8 cellular contexts compared by ENCODE assay signal in the genomic region with DNA sequence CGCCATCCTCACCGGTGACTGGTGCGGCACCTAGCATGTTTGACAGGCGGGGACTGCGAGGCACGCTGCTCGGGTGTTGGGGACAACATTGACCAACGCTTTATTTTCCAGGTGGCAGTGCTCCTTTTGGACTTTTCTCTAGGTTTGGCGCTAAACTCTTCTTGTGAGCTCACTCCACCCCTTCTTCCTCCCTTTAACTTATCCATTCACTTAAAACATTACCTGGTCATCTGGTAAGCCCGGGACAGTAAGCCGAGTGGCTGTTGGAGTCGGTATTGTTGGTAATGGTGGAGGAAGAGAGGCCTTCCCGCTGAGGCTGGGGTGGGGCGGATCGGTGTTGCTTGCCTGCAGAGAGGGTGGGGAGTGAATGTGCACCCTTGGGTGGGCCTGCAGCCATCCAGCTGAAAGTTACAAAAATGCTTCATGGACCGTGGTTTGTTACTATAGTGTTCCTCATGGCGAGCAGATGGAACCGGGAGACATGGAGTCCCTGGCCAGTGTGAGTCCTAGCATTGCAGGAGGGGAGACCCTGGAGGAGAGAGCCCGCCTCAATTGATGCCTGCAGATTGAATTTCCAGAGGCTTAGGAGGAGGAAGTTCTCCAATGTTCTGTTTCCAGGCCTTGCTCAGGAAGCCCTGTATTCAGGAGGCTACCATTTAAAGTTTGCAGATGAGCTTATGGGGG. TPM values are rescaled to one million over a fixed set of nuclear protein-coding genes. Genes with fewer than 3 reads are reported as not detected.
DNase-seq lines count a peak whose midpoint lies in the region; ATAC-seq and TF ChIP-seq lines count a peak whose summit lies in the region.

No MANE protein-coding gene starts in this region.

- H3K4me2 ChIP-seq in smooth muscle cell = peak overlapping the region; percentile 99

- intact Hi-C loops in Caco-2 (cut with micrococcal nuclease; ENCODE audit: unreplicated experiment) = no loop called here

- no peak overlapping the region for H2AFZ ChIP-seq in smooth muscle cell (ENCODE audit: low read depth)

- H3K9ac ChIP-seq in smooth muscle cell (ENCODE audit: low read depth) = peak overlapping the region; percentile 99

- H3K4me3 Mint-ChIP-seq in Caco-2 (ENCODE audit: unreplicated experiment) = peak overlapping the region; percentile 92

- H3K4me1 Mint-ChIP-seq in Caco-2 (ENCODE audit: low read depth, unreplicated experiment) = peaks cover 63% of the 10 kb centered on the region

- H3K79me2 ChIP-seq in smooth muscle cell (ENCODE audit: low read depth) = peaks cover 70% of the 10 kb centered on the region

- peak; percentile 30 for TF ChIP-seq POLR2A in NB4 (IDR thresholded peaks at IDR 0.05; ENCODE audit: extremely low read depth, insufficient read length)

- H4K20me1 ChIP-seq in smooth muscle cell (ENCODE audit: low read depth) = peaks cover 60% of the 10 kb centered on the region

- peaks cover 82% of the 10 kb centered on the region for H3K36me3 Mint-ChIP-seq in Caco-2 (ENCODE audit: insufficient read depth, unreplicated experiment)

- CTCF ChIA-PET in Caco-2 (lab: Charles Lee) = no interaction called here

- H3K4me1 ChIP-seq in Caco-2 = peaks cover 46% of the 10 kb centered on the region
- peaks cover 36% of the 10 kb centered on the region for H3K4me1 ChIP-seq in smooth muscle cell (ENCODE audit: low read depth)

- peak overlapping the region; percentile 95 for H3K27ac Mint-ChIP-seq in Caco-2 (ENCODE audit: unreplicated experiment)

- ATAC-seq in HG03135 (IDR thresholded peaks at IDR 0.05; ENCODE audit: unreplicated experiment) (no peak), GM19351 (IDR thresholded peaks at IDR 0.05; ENCODE audit: unreplicated experiment) (no peak)

- H3K36me3 ChIP-seq in Caco-2 (ENCODE audit: control insufficient read depth, insufficient read depth, low read length) (peaks cover 8% of the 10 kb centered on the region), smooth muscle cell (ENCODE audit: low read depth) (no peaks in the 10 kb centered on the region)

- H3K27me3 ChIP-seq in Caco-2 (replicated peaks; ENCODE audit: control insufficient read depth, insufficient read depth, low read length) (no peaks in the 10 kb centered on the region), smooth muscle cell (ENCODE audit: low read depth) (no peaks in the 10 kb centered on the region)

- no TSS peak for BruUV-seq in Caco-2 (replicated peaks; lab: Mats Ljungman, UMichigan)

- H3K27me3 Mint-ChIP-seq in Caco-2 (ENCODE audit: insufficient read depth, unreplicated experiment) = peaks cover 5% of the 10 kb centered on the region

- TF ChIP-seq CTCF in Caco-2 (IDR thresholded peaks at IDR 0.05; ENCODE audit: insufficient read depth in 1 of 2, low read depth in 1 of 2, low read length in 1 of 2, severe bottlenecking in 1 of 2, unreplicated experiment in 1 of 2) (no peak), NB4 (IDR thresholded peaks at IDR 0.05; ENCODE audit: low read depth, low read length) (no peak), smooth muscle cell (IDR thresholded peaks at IDR 0.05; ENCODE audit: borderline replicate concordance, insufficient read depth, poor library complexity, severe bottlenecking) (no peak)

- H3F3A ChIP-seq in smooth muscle cell (ENCODE audit: low read depth) = peaks cover 71% of the 10 kb centered on the region

- H3K9me3 Mint-ChIP-seq in Caco-2 (ENCODE audit: unreplicated experiment) = no peaks in the 10 kb centered on the region

- H3K4me3 ChIP-seq in Caco-2 (ENCODE audit: low read depth, low read length) = peak overlapping the region; percentile 73
- peak overlapping the region; percentile 76 for H3K4me3 ChIP-seq in NB4 (ENCODE audit: low read depth, low read length)
- H3K4me3 ChIP-seq in iPS-18c (ENCODE audit: insufficient read depth, low read depth, low read length) = peak overlapping the region; percentile 65
- peak overlapping the region; percentile 88 for H3K4me3 ChIP-seq in smooth muscle cell

- WGBS in smooth muscle cell (ENCODE audit: low lambda C conversion rate) = 27% methylated on average over 19 of the region's 19 CpGs

- DNase-seq in Caco-2 (no peak), NB4 (ENCODE audit: low read depth) (peak; percentile 46), smooth muscle cell (lab: John Stamatoyannopoulos, UW; ENCODE audit: unreplicated experiment) (no peak), DMS 273 (lab: John Stamatoyannopoulos, UW; ENCODE audit: unreplicated experiment) (no peak)

- POLR2A ChIA-PET in Caco-2 (lab: Charles Lee) = interaction anchor here (0.7 to 7.8 kb wide), 17 partner anchors 19 to 696 kb away, joined by 3 to 113 read pairs (median 4); a partner anchor contains a TSS

- H3K27ac ChIP-seq in angular gyrus (ENCODE audit: low read depth, low read length) = peak overlapping the region; percentile 100
- peak overlapping the region; percentile 100 for H3K27ac ChIP-seq in smooth muscle cell (ENCODE audit: low read depth)

- H3K9me3 ChIP-seq in Caco-2 = no peaks in the 10 kb centered on the region
- no peaks in the 10 kb centered on the region for H3K9me3 ChIP-seq in iPS-18c (ENCODE audit: control insufficient read depth, insufficient read depth, low read length)
- no peaks in the 10 kb centered on the region for H3K9me3 ChIP-seq in smooth muscle cell (replicated peaks; ENCODE audit: low read depth)

RNA-seq across cellular contexts. Expression of a gene that starts 1.1 kb away (rescaled TPM):
- total RNA-seq in Caco-2 (2022) (235 and 254 TPM in 2 replicates), smooth muscle cell (142 and 155 TPM in 2 replicates)
- 14.9 and 84.6 TPM in 2 replicates for polyA plus RNA-seq in smooth muscle cell

RNA-seq across cellular contexts. Expression of a gene that starts 37.2 kb away (rescaled TPM):
- total RNA-seq in Caco-2 (2022) (35.1 and 38.2 TPM in 2 replicates), smooth muscle cell (16.7 and 19.1 TPM in 2 replicates)
- polyA plus RNA-seq in smooth muscle cell = 37.8 and 40.8 TPM in 2 replicates

RNA-seq across cellular contexts. Expression of a gene that starts 41.2 kb away (rescaled TPM):
- 8.1 and 8.5 TPM in 2 replicates for total RNA-seq in Caco-2 (2022)
- 0.81 and 2.2 TPM in 2 replicates for total RNA-seq in smooth muscle cell
- 3.4 and 7.7 TPM in 2 replicates for polyA plus RNA-seq in smooth muscle cell
